ENCODE assay signal across 16 cellular contexts in the genomic region with DNA sequence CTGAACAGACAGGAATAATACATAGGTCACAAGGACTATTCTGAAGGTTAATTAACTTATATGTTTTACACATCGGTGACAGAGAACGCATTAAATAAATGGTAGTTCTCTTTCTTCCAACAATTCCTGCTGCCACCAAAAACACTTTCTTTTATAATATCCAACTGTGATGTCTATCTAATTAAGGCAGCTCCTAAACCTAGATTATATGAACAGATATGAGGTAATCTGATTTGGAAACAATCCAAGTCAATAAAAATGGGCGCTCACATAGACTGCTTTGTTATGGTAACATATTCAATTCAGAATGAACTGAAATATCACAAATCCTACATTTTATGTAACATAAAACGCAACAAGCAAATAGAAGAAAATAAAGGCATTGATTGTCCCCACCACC. TPM values are rescaled to one million over a fixed set of nuclear protein-coding genes. Genes with fewer than 3 reads are reported as not detected.
DNase-seq lines count a peak whose midpoint lies in the region; TF ChIP-seq lines count a peak whose summit lies in the region.
"Had no signal": no experiment of that assay in that cellular context is flagged by ENCODE, and none has a peak within 500 bp of the region (broad histone marks: within the 10 kb centered on the region; RNA-seq: fewer than 3 reads in every experiment).

No MANE protein-coding gene starts in this region.

- CTCF ChIA-PET in A673 (lab: Charles Lee) = no interaction called here

- peaks cover 38% of the 10 kb centered on the region for H3K4me1 ChIP-seq in A673 (ENCODE audit: insufficient read depth, low read length, poor library complexity, severe bottlenecking)
- no peaks in the 10 kb centered on the region for H3K4me1 ChIP-seq in urinary bladder (ENCODE audit: insufficient read depth)

- H3K36me3 ChIP-seq in A673 (ENCODE audit: insufficient read depth, low read length, poor library complexity, severe bottlenecking) (peaks cover 34% of the 10 kb centered on the region), urinary bladder (ENCODE audit: insufficient read depth) (no peaks in the 10 kb centered on the region)

- 80% methylated on average over 4 of the region's 4 CpGs for WGBS in urinary bladder

- H3K4me3 ChIP-seq in A673 (ENCODE audit: low read depth, low read length, poor library complexity, severe bottlenecking) (no peak overlapping the region), urinary bladder (ENCODE audit: low read depth, low read length) (no peak overlapping the region)

- POLR2A ChIA-PET in A673 (lab: Charles Lee; ENCODE audit: low non-redundant PET) = interaction anchor here (0.5 to 0.7 kb wide), 2 partner anchors 94 to 154 kb away, joined by 3 to 7 read pairs; no protein-coding TSS in a partner anchor

- DNase-seq in A673 (ENCODE audit: low spot score) (peak; percentile 56), COR-L47 (lab: John Stamatoyannopoulos, UW) (peak; percentile 10), NCI-H748 treated with DMSO at 0.1 percent for 48 hours (lab: John Stamatoyannopoulos, UW) (peak; percentile 58), anterior cingulate cortex (lab: John Stamatoyannopoulos, UW) (no peak), ureter (ENCODE audit: low spot score) (no peak)
- DNase-seq: AML-193; Calu3; CD4-positive, alpha-beta T cell; DMS79 treated with DMSO at 0.1 percent for 48 hours; GF-D8; H9 had no signal

- intact Hi-C loops in A673 (cut with micrococcal nuclease; ENCODE audit: unreplicated experiment) = loop anchor here (10.0 kb wide), 1 partner anchor 672 kb away; no protein-coding TSS in a partner anchor

- no peaks in the 10 kb centered on the region for H3K27me3 ChIP-seq in A673 (replicated peaks; ENCODE audit: insufficient read depth, low read depth, low read length, poor library complexity)

- no peaks in the 10 kb centered on the region for H3K9me3 ChIP-seq in A673 (ENCODE audit: low read depth, low read length, poor library complexity, severe bottlenecking)

- H3K27ac ChIP-seq in A673 (ENCODE audit: low read depth, low read length, poor library complexity, severe bottlenecking) = no peak overlapping the region
- H3K27ac ChIP-seq in urinary bladder (ENCODE audit: low read depth) = peak overlapping the region; percentile 23
- H3K27ac ChIP-seq: C4-2B had no signal

- no peak for TF ChIP-seq CTCF in A673 (conservative IDR thresholded peaks at IDR 0.05; ENCODE audit: low read depth, low read length)

- BruUV-seq in A673 (replicated peaks; lab: Mats Ljungman, UMichigan) = no TSS peak

RNA-seq across cellular contexts. Expression of gene CYYR1, which starts 16.0 kb away (rescaled TPM):
- total RNA-seq in A673 (2021) = 89.1 and 96.4 TPM in 2 replicates
- 11.4 TPM for total RNA-seq in urinary bladder
- polyA plus RNA-seq in urinary bladder = 21.1 TPM
- total RNA-seq in ureter = 27.6 TPM
- total RNA-seq: Calu3; CD4-positive, alpha-beta T cell; HepG2 had no signal
- polyA plus RNA-seq: BJ, HepG2, IgD-negative memory B cell had no signal

Comparison
In these comparisons a context has a peak if more than half of its experiments do, and no peak if none do; other contexts are left out.
1. DNase-seq: peak in A673 (single experiment), COR-L47 (single experiment) and NCI-H748 treated with DMSO at 0.1 percent for 48 hours (single experiment); none in anterior cingulate cortex (0 of 58) and ureter (single experiment).